22 cellular contexts compared by ENCODE assay signal in genomic region chr13:63774133-63774532, GRCh38.
"Had no signal": no experiment of that assay in that cellular context is flagged by ENCODE, and none has a peak within 500 bp of the region (broad histone marks: within the 10 kb centered on the region; RNA-seq: fewer than 3 reads in every experiment).

No MANE protein-coding gene starts in this region.

- H2AFZ ChIP-seq: PC-9 had no signal

- H3K36me3 ChIP-seq: MG63, Peyer's patch, SJCRH30 had no signal

- H3K27ac ChIP-seq: KMS-11, PC-9, Peyer's patch, SJCRH30 had no signal

- H3K9me3 ChIP-seq: MG63, Peyer's patch, SJCRH30 had no signal

- H3K4me1 ChIP-seq: Peyer's patch, SJCRH30 had no signal

- H3K27me3 ChIP-seq: MG63, Peyer's patch, SJCRH30 had no signal

- H3K4me2 ChIP-seq: KMS-11, PC-9 had no signal

- H3K4me3 ChIP-seq: K562, MG63, PC-9, Peyer's patch, SJCRH30 had no signal

- ATAC-seq: K562, Right ventricle myocardium inferior had no signal

- DNase-seq: Kasumi-1, MG63, NCI-H1092, NCI-H1105 treated with DMSO at 0.1 percent for 48 hours, NCI-H1417 treated with DMSO at 0.1 percent for 48 hours, NCI-H146, NCI-H1694 treated with DMSO at 0.1 percent for 48 hours, NCI-H1930, NCI-H2081, NCI-H2107, NCI-H226, NCI-H446, NCI-H510A, NCI-H524 treated with DMSO at 0.1 percent for 48 hours, NCI-H774, PC-9, Peyer's patch, SHP77 treated with DMSO at 0.1 percent for 48 hours had no signal

- H3K9ac ChIP-seq: KMS-11 had no signal
